ENCODE assay signal across 19 cellular contexts in the genomic region with DNA sequence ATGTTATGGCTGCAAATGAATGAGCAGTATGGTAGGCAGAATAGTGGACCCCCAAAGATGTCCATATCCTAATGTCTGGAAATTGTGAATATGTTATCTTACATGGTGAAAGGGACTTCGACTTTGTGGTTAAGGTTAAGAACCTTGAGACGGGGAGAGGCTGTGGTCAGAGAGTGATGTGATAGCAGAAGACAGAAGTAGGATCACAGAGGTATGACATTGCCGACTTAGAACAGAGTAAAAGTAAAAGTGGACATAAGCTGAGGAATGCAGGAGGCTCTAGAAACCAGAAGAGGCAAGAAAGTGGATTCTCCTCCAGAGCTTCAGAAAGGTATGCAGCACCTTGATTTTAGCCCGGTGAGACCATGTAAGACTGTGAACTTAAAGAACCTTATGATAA.
"Had no signal": no experiment of that assay in that cellular context is flagged by ENCODE, and none has a peak within 500 bp of the region (broad histone marks: within the 10 kb centered on the region; RNA-seq: fewer than 3 reads in every experiment).

No MANE protein-coding gene starts in this region.

- H3K27ac Mint-ChIP-seq: naive thymus-derived CD4-positive, alpha-beta T cell; stimulated activated naive B cell treated with anti-CD40 and anti-IgM and Interleukin-4, amounts not matched to agents 10 μg/mL and 1 μg/mL and 100 μg/mL, for 72 hours; stimulated activated naive CD8-positive, alpha-beta T cell treated with anti-CD3 and anti-CD28 coated beads, Interleukin-15, amount 100 ng/mL, for 72 hours had no signal

- DNase-seq: dorsolateral prefrontal cortex; effector CD8-positive, alpha-beta T cell; islet precursor cell; mammary epithelial cell; naive thymus-derived CD4-positive, alpha-beta T cell; psoas muscle; retina; spleen; stimulated activated CD4-positive, alpha-beta T cell treated with anti-CD3 and anti-CD28 coated beads, Interleukin-15, amount 100 ng/mL, for 24 hours; stimulated activated CD4-positive, alpha-beta T cell treated with anti-CD3 and anti-CD28 coated beads, Interleukin-1b, Interleukin-23, amount 100 ng/mL, for 48 hours; stimulated activated CD4-positive, alpha-beta T cell treated with anti-CD3 and anti-CD28 coated beads, Interleukin-4, amount 100 ng/mL, for 24 hours; stimulated activated naive B cell treated with anti-CD40 and anti-IgM and Interleukin-4, amounts not matched to agents 10 μg/mL and 1 μg/mL and 100 μg/mL, for 72 hours; stimulated activated naive CD8-positive, alpha-beta T cell treated with anti-CD3 and anti-CD28 coated beads, Interleukin-15, amount 100 ng/mL, for 72 hours; testis; upper lobe of right lung had no signal

- H3K27me3 Mint-ChIP-seq: stimulated activated naive CD8-positive, alpha-beta T cell treated with anti-CD3 and anti-CD28 coated beads, Interleukin-15, amount 100 ng/mL, for 72 hours had no signal

- H3K36me3 Mint-ChIP-seq: naive thymus-derived CD4-positive, alpha-beta T cell; stimulated activated naive B cell treated with anti-CD40 and anti-IgM and Interleukin-4, amounts not matched to agents 10 μg/mL and 1 μg/mL and 100 μg/mL, for 72 hours had no signal

- FAIRE-seq: frontal cortex had no signal

- H3K4me3 Mint-ChIP-seq: naive thymus-derived CD4-positive, alpha-beta T cell; stimulated activated naive B cell treated with anti-CD40 and anti-IgM and Interleukin-4, amounts not matched to agents 10 μg/mL and 1 μg/mL and 100 μg/mL, for 72 hours; stimulated activated naive CD8-positive, alpha-beta T cell treated with anti-CD3 and anti-CD28 coated beads, Interleukin-15, amount 100 ng/mL, for 72 hours had no signal

- H3K4me1 Mint-ChIP-seq: stimulated activated naive CD8-positive, alpha-beta T cell treated with anti-CD3 and anti-CD28 coated beads, Interleukin-15, amount 100 ng/mL, for 72 hours had no signal

- H3K9me3 Mint-ChIP-seq: stimulated activated naive CD8-positive, alpha-beta T cell treated with anti-CD3 and anti-CD28 coated beads, Interleukin-15, amount 100 ng/mL, for 72 hours had no signal

- ATAC-seq: esophagus mucosa; left lobe of liver; naive thymus-derived CD4-positive, alpha-beta T cell; psoas muscle; sciatic nerve; stimulated activated naive B cell treated with anti-CD40 and anti-IgM and Interleukin-4, amounts not matched to agents 10 μg/mL and 1 μg/mL and 100 μg/mL, for 72 hours; stimulated activated naive CD8-positive, alpha-beta T cell treated with anti-CD3 and anti-CD28 coated beads, Interleukin-15, amount 100 ng/mL, for 72 hours; upper lobe of right lung had no signal
